8 cellular contexts compared by ENCODE assay signal in the genomic region with DNA sequence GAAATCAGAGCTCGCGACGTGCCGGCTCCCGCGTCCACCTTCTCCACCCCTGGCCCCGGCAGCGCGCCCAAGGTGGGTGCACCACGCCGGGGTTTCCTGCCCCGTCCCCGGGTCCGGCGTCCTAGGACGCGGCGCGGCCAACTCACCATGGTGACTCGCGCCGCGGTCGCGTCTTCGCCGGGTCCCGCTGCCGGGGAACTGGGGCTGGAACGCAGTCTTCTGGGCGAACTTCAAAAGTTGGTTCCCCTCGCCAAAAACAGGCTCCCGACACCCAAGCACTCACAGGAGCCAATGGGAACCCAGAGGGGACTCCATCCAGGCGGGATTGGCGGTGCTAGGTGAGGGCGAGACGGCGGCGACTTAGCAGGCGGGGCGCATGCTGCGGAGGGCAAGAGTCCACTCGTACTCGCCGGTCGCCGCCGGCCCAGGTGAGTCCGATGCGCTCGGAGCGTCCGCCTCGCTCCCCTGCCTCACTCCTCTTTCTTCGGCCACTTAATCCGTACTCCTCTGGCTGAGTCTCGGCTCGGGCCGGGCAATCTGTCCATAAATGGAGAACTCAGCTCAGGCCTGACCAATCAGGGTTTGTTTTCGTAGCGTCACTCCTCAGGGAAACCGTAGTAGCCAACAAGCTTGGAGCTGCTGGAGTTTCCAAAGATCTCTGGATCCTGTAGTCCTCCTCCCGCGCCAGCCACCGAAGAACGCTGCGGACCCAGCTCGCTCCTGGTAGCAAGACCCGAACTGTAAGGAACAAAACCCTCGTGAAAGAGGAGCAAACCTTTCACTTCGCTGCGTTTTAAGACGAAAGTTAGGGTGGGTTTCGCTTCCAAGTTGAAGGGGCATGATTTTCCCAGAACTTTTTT. TPM values are rescaled to one million over a fixed set of nuclear protein-coding genes. Genes with fewer than 3 reads are reported as not detected.
A peak's percentile ranks its signal among the peaks of the same experiment; 100 is the strongest.
DNase-seq lines count a peak whose midpoint lies in the region; ATAC-seq and TF ChIP-seq lines count a peak whose summit lies in the region.

A gene (minus strand): TSS at position 520 of the 860 bp plus-strand sequence. CDS start 371 bp downstream, at position 149.

- H3K36me3 ChIP-seq in mucosa of stomach (ENCODE audit: control insufficient read depth, insufficient read depth, low read length) = no peaks in the 10 kb centered on the region
- H3K36me3 ChIP-seq in suprapubic skin = no peaks in the 10 kb centered on the region

- no peaks in the 10 kb centered on the region for H3K9me3 ChIP-seq in mucosa of stomach (ENCODE audit: control insufficient read depth, low read length)
- no peaks in the 10 kb centered on the region for H3K9me3 ChIP-seq in suprapubic skin

- WGBS in suprapubic skin = under 1% methylated on average over 36 of the region's 74 CpGs

- no peaks in the 10 kb centered on the region for H3K27me3 ChIP-seq in mucosa of stomach (ENCODE audit: control insufficient read depth, insufficient read depth, low read length)
- no peaks in the 10 kb centered on the region for H3K27me3 ChIP-seq in suprapubic skin

- H3K4me3 ChIP-seq in fibroblast of mammary gland (ENCODE audit: control insufficient read depth, low read depth, low read length) (peak within 1 kb of the TSS; percentile 86), mucosa of stomach (ENCODE audit: low read length) (peak within 1 kb of the TSS; percentile 85), suprapubic skin (peak within 1 kb of the TSS; percentile 75)

- H3K27ac ChIP-seq in suprapubic skin = peak within 1 kb of the TSS; percentile 85

- H3K9ac ChIP-seq in mucosa of stomach (ENCODE audit: low read length) = peak within 1 kb of the TSS; percentile 96

- TF ChIP-seq POLR2A in GM19193 (IDR thresholded peaks at IDR 0.05; ENCODE audit: extremely low read depth, insufficient read depth, insufficient read length) = peak; percentile 94
- TF ChIP-seq POLR2A in suprapubic skin (IDR thresholded peaks at IDR 0.05) = peak in 1 of 2 donors; percentile 76

- peak; percentile 94 for DNase-seq in CD1c-positive myeloid dendritic cell (ENCODE audit: extremely low spot score)
- peak; percentile 88 for DNase-seq in NCI-H748 (lab: John Stamatoyannopoulos, UW; ENCODE audit: unreplicated experiment)
- DNase-seq in activated T-cell treated with anti-CD3 and anti-CD28 coated beads, Interleukin-2, amount 50 U/mL, for 48 hours = peak; percentile 50 to 55
- peak; percentile 97 for DNase-seq in fibroblast of mammary gland (ENCODE audit: low read depth)
- peak; percentile 92 to 93 for DNase-seq in suprapubic skin (ENCODE audit: low spot score in 2 of 2)

- no peak for TF ChIP-seq EP300 in suprapubic skin (IDR thresholded peaks at IDR 0.05)

- peak; percentile 53 for ATAC-seq in HG03442 (IDR thresholded peaks at IDR 0.05; ENCODE audit: unreplicated experiment)

- TF ChIP-seq CTCF in fibroblast of mammary gland (conservative IDR thresholded peaks at IDR 0.05; ENCODE audit: control insufficient read depth, insufficient read depth, low read depth, low read length) (no peak), suprapubic skin (IDR thresholded peaks at IDR 0.05) (no peak)

- H3K4me1 ChIP-seq in mucosa of stomach (ENCODE audit: control insufficient read depth, insufficient read depth, low read length) = peaks cover 10% of the 10 kb centered on the region
- peaks cover 20% of the 10 kb centered on the region for H3K4me1 ChIP-seq in suprapubic skin

RNA-seq across cellular contexts. Expression of the gene that starts here (rescaled TPM):
- 100 to 1,000 TPM in 3 of 4 donors, 10 to 100 TPM in 1; 79.7 to 171 (median 144) TPM for total RNA-seq in suprapubic skin

Comparison
In these comparisons a context has a peak if more than half of its experiments do, and no peak if none do; other contexts are left out.
1. Peak in every context shown above with its lines: DNase-seq, ATAC-seq, H3K4me3 ChIP-seq and H3K27ac ChIP-seq.